2 cellular contexts compared by ENCODE assay signal in the genomic region with DNA sequence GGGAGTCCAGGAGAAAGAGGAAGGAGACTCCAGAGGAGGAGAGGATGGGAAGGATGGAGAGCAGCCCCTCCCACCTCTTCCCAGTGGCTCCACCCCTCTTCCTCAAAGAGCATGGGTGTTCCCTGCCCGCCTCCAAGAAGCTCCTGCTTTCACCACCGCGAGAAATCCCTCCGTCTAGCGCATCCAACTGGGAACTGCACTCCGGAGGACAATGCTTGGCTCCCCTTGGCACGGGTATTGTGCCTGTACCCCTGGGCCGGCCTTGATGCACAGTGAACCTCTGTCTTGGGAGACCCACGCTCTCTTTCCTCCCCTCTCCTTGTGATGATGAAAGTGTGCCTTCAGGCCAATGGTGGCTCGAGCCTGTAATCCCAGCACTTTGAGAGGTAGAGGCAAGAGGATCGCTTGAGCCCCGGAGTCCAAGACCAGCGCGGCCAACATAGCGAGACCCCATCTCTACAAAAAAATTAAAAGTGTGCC.
TF ChIP-seq lines count a peak whose summit lies in the region.

No MANE protein-coding gene starts in this region.

TF ChIP-seq in SK-N-SH treated with all-trans-retinoic acid at 6 μM for 48 hours, 23 proteins besides CTCF, POLR2A, EP300 and RAD21:
- TF ChIP-seq ZFP30 (CRISPR knock-in tag; IDR thresholded peaks at IDR 0.05) (no peak), ZNF70 (CRISPR knock-in tag; IDR thresholded peaks at IDR 0.05) (no peak), ARNTL (CRISPR knock-in tag; IDR thresholded peaks at IDR 0.05; ENCODE audit: borderline replicate concordance, low read depth) (no peak), TCF4 (CRISPR knock-in tag; IDR thresholded peaks at IDR 0.05; ENCODE audit: borderline replicate concordance) (no peak), OSR1 (CRISPR knock-in tag; IDR thresholded peaks at IDR 0.05) (no peak), TOX (CRISPR knock-in tag; IDR thresholded peaks at IDR 0.05; ENCODE audit: borderline replicate concordance) (no peak), ZNF565 (CRISPR knock-in tag; conservative IDR thresholded peaks at IDR 0.05; ENCODE audit: low read depth) (no peak), TSHZ2 (CRISPR knock-in tag; IDR thresholded peaks at IDR 0.05) (no peak), ISL1 (CRISPR knock-in tag; IDR thresholded peaks at IDR 0.05) (no peak), ZC3H10 (CRISPR knock-in tag; IDR thresholded peaks at IDR 0.05) (no peak), SNAI2 (CRISPR knock-in tag; IDR thresholded peaks at IDR 0.05) (no peak)
- TF ChIP-seq, protein P1, sequence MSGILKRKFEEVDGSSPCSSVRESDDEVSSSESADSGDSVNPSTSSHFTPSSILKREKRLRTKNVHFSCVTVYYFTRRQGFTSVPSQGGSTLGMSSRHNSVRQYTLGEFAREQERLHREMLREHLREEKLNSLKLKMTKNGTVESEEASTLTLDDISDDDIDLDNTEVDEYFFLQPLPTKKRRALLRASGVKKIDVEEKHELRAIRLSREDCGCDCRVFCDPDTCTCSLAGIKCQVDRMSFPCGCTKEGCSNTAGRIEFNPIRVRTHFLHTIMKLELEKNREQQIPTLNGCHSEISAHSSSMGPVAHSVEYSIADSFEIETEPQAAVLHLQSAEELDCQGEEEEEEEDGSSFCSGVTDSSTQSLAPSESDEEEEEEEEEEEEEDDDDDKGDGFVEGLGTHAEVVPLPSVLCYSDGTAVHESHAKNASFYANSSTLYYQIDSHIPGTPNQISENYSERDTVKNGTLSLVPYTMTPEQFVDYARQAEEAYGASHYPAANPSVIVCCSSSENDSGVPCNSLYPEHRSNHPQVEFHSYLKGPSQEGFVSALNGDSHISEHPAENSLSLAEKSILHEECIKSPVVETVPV (CRISPR knock-in tag; IDR thresholded peaks at IDR 0.05), result no peak
- TF ChIP-seq, protein P2, sequence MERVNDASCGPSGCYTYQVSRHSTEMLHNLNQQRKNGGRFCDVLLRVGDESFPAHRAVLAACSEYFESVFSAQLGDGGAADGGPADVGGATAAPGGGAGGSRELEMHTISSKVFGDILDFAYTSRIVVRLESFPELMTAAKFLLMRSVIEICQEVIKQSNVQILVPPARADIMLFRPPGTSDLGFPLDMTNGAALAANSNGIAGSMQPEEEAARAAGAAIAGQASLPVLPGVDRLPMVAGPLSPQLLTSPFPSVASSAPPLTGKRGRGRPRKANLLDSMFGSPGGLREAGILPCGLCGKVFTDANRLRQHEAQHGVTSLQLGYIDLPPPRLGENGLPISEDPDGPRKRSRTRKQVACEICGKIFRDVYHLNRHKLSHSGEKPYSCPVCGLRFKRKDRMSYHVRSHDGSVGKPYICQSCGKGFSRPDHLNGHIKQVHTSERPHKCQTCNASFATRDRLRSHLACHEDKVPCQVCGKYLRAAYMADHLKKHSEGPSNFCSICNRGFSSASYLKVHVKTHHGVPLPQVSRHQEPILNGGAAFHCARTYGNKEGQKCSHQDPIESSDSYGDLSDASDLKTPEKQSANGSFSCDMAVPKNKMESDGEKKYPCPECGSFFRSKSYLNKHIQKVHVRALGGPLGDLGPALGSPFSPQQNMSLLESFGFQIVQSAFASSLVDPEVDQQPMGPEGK (CRISPR knock-in tag; IDR thresholded peaks at IDR 0.05; ENCODE audit: borderline replicate concordance), result no peak

TF ChIP-seq in SK-N-SH, 30 proteins besides CTCF, POLR2A, EP300 and RAD21:
- TF ChIP-seq RCOR1 (IDR thresholded peaks at IDR 0.05; ENCODE audit: low read length), result no peak
- no peak for TF ChIP-seq RFX5 (IDR thresholded peaks at IDR 0.05; ENCODE audit: low read length)
- TF ChIP-seq, protein P3, sequence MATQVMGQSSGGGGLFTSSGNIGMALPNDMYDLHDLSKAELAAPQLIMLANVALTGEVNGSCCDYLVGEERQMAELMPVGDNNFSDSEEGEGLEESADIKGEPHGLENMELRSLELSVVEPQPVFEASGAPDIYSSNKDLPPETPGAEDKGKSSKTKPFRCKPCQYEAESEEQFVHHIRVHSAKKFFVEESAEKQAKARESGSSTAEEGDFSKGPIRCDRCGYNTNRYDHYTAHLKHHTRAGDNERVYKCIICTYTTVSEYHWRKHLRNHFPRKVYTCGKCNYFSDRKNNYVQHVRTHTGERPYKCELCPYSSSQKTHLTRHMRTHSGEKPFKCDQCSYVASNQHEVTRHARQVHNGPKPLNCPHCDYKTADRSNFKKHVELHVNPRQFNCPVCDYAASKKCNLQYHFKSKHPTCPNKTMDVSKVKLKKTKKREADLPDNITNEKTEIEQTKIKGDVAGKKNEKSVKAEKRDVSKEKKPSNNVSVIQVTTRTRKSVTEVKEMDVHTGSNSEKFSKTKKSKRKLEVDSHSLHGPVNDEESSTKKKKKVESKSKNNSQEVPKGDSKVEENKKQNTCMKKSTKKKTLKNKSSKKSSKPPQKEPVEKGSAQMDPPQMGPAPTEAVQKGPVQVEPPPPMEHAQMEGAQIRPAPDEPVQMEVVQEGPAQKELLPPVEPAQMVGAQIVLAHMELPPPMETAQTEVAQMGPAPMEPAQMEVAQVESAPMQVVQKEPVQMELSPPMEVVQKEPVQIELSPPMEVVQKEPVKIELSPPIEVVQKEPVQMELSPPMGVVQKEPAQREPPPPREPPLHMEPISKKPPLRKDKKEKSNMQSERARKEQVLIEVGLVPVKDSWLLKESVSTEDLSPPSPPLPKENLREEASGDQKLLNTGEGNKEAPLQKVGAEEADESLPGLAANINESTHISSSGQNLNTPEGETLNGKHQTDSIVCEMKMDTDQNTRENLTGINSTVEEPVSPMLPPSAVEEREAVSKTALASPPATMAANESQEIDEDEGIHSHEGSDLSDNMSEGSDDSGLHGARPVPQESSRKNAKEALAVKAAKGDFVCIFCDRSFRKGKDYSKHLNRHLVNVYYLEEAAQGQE (IDR thresholded peaks at IDR 0.05; ENCODE audit: low read depth, low read length), result no peak
- no peak for TF ChIP-seq GABPA (IDR thresholded peaks at IDR 0.05; ENCODE audit: low read depth)
- TF ChIP-seq POLR2AphosphoS5 (IDR thresholded peaks at IDR 0.05; ENCODE audit: low read depth, low read length), result no peak
- TF ChIP-seq SMC3 (IDR thresholded peaks at IDR 0.05; ENCODE audit: low read depth, low read length), result no peak
- no peak for TF ChIP-seq CHD2 (IDR thresholded peaks at IDR 0.05; ENCODE audit: low read length, partially characterized antibody)
- no peak for TF ChIP-seq FOXM1 (IDR thresholded peaks at IDR 0.05; ENCODE audit: low read depth)
- TF ChIP-seq MAX (IDR thresholded peaks at IDR 0.05; ENCODE audit: low read depth), result no peak
- no peak for TF ChIP-seq TCF12 (IDR thresholded peaks at IDR 0.05)
- TF ChIP-seq NRF1 (IDR thresholded peaks at IDR 0.05; ENCODE audit: low read depth, low read length), result no peak
- TF ChIP-seq JUND (IDR thresholded peaks at IDR 0.05), result no peak
- no peak for TF ChIP-seq TEAD4 (IDR thresholded peaks at IDR 0.05; ENCODE audit: borderline replicate concordance, insufficient read depth)
- TF ChIP-seq EZH2phosphoT487 (IDR thresholded peaks at IDR 0.05; ENCODE audit: borderline replicate concordance, low read depth), result no peak
- no peak for TF ChIP-seq NFIC (IDR thresholded peaks at IDR 0.05; ENCODE audit: borderline replicate concordance)
- TF ChIP-seq GATA2 (CRISPR knock-in tag; IDR thresholded peaks at IDR 0.05), result no peak
- TF ChIP-seq FOSL2 (IDR thresholded peaks at IDR 0.05; ENCODE audit: borderline replicate concordance, low read depth), result no peak
TF ChIP-seq in SK-N-SH: peak in this region for 0.
